Comparison of ENCODE assay signal across 1 cellular context in the genomic region with DNA sequence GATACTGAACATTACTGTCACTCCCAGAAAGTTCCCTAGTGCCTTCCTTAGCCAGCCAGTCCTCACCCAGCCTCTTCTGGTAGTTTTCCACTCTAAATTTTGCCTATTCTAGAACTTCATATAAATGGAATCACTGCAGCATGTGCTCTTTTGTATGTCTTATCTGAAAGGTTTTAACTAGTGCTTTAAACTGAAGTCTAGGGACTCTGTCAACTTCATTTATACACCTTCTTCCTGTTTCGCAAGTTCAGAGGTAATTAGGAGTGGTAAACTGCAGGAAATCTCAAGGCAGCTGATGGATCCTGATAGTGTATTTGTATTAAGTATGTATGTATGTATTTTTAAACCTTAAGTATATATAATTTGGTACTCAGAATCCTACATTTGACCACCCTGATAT.
TF ChIP-seq lines count a peak whose summit lies in the region.

No MANE protein-coding gene starts in this region.

TF ChIP-seq in HepG2, 621 proteins besides CTCF, POLR2A, EP300 and RAD21 (continued from another document):
- TF ChIP-seq, protein P1, sequence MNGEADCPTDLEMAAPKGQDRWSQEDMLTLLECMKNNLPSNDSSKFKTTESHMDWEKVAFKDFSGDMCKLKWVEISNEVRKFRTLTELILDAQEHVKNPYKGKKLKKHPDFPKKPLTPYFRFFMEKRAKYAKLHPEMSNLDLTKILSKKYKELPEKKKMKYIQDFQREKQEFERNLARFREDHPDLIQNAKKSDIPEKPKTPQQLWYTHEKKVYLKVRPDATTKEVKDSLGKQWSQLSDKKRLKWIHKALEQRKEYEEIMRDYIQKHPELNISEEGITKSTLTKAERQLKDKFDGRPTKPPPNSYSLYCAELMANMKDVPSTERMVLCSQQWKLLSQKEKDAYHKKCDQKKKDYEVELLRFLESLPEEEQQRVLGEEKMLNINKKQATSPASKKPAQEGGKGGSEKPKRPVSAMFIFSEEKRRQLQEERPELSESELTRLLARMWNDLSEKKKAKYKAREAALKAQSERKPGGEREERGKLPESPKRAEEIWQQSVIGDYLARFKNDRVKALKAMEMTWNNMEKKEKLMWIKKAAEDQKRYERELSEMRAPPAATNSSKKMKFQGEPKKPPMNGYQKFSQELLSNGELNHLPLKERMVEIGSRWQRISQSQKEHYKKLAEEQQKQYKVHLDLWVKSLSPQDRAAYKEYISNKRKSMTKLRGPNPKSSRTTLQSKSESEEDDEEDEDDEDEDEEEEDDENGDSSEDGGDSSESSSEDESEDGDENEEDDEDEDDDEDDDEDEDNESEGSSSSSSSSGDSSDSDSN (CRISPR knock-in tag; IDR thresholded peaks at IDR 0.05) = no peak
- TF ChIP-seq MED13 (CRISPR knock-in tag; IDR thresholded peaks at IDR 0.05) = no peak
- TF ChIP-seq ARID4A (CRISPR knock-in tag; IDR thresholded peaks at IDR 0.05; ENCODE audit: borderline replicate concordance) = no peak
- TF ChIP-seq ZNF546 (CRISPR knock-in tag; conservative IDR thresholded peaks at IDR 0.05) = no peak
- TF ChIP-seq PITX1 (CRISPR knock-in tag; IDR thresholded peaks at IDR 0.05) = no peak
- TF ChIP-seq ZNF782 (CRISPR knock-in tag; IDR thresholded peaks at IDR 0.05; ENCODE audit: borderline replicate concordance) = no peak
- TF ChIP-seq SPEN (CRISPR knock-in tag; IDR thresholded peaks at IDR 0.05; ENCODE audit: low read depth) = no peak
- TF ChIP-seq KIAA2018 (CRISPR knock-in tag; IDR thresholded peaks at IDR 0.05; ENCODE audit: borderline replicate concordance) = no peak
- no peak for TF ChIP-seq ZNF44 (CRISPR knock-in tag; IDR thresholded peaks at IDR 0.05)
- TF ChIP-seq KDM1A (CRISPR knock-in tag; IDR thresholded peaks at IDR 0.05) = no peak
- no peak for TF ChIP-seq KMT2B (CRISPR knock-in tag; IDR thresholded peaks at IDR 0.05)
- no peak for TF ChIP-seq HOXA5 (CRISPR knock-in tag; IDR thresholded peaks at IDR 0.05)
- no peak for TF ChIP-seq U2AF2 (IDR thresholded peaks at IDR 0.05; ENCODE audit: low read depth, low read length)
- no peak for TF ChIP-seq ZNF557 (CRISPR knock-in tag; IDR thresholded peaks at IDR 0.05)
- TF ChIP-seq, protein P2, sequence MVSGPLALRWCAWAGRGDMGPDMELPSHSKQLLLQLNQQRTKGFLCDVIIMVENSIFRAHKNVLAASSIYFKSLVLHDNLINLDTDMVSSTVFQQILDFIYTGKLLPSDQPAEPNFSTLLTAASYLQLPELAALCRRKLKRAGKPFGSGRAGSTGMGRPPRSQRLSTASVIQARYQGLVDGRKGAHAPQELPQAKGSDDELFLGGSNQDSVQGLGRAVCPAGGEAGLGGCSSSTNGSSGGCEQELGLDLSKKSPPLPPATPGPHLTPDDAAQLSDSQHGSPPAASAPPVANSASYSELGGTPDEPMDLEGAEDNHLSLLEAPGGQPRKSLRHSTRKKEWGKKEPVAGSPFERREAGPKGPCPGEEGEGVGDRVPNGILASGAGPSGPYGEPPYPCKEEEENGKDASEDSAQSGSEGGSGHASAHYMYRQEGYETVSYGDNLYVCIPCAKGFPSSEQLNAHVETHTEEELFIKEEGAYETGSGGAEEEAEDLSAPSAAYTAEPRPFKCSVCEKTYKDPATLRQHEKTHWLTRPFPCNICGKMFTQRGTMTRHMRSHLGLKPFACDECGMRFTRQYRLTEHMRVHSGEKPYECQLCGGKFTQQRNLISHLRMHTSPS (CRISPR knock-in tag; IDR thresholded peaks at IDR 0.05; ENCODE audit: low read depth) = no peak
- TF ChIP-seq PCBP1 (IDR thresholded peaks at IDR 0.05; ENCODE audit: borderline replicate concordance, low read depth, low read length) = no peak
- TF ChIP-seq ZNF460 (CRISPR knock-in tag; IDR thresholded peaks at IDR 0.05; ENCODE audit: borderline replicate concordance) = no peak
TF ChIP-seq in HepG2: peak in this region for 0.
